1 cellular context compared by ENCODE assay signal in genomic region chrX:331145-331771, GRCh38.
TF ChIP-seq lines count a peak whose summit lies in the region.

No MANE protein-coding gene starts in this region.

TF ChIP-seq in WTC11, 78 proteins besides CTCF, POLR2A, EP300 and RAD21 (continued from another document and continues in another):
- no peak for TF ChIP-seq SMAD4 (CRISPR knock-in tag; IDR thresholded peaks at IDR 0.05)
- 0 out of 2 replicates have a peak, but pooled peaks have one; percentile 28 for TF ChIP-seq ERG (CRISPR knock-in tag; IDR thresholded peaks at IDR 0.05)
- TF ChIP-seq RORB (CRISPR knock-in tag; IDR thresholded peaks at IDR 0.05), result no peak
- no peak for TF ChIP-seq ZSCAN18 (CRISPR knock-in tag; IDR thresholded peaks at IDR 0.05)
- TF ChIP-seq ZNF512 (CRISPR knock-in tag; IDR thresholded peaks at IDR 0.05; ENCODE audit: borderline replicate concordance), result no peak
- TF ChIP-seq, protein P1, sequence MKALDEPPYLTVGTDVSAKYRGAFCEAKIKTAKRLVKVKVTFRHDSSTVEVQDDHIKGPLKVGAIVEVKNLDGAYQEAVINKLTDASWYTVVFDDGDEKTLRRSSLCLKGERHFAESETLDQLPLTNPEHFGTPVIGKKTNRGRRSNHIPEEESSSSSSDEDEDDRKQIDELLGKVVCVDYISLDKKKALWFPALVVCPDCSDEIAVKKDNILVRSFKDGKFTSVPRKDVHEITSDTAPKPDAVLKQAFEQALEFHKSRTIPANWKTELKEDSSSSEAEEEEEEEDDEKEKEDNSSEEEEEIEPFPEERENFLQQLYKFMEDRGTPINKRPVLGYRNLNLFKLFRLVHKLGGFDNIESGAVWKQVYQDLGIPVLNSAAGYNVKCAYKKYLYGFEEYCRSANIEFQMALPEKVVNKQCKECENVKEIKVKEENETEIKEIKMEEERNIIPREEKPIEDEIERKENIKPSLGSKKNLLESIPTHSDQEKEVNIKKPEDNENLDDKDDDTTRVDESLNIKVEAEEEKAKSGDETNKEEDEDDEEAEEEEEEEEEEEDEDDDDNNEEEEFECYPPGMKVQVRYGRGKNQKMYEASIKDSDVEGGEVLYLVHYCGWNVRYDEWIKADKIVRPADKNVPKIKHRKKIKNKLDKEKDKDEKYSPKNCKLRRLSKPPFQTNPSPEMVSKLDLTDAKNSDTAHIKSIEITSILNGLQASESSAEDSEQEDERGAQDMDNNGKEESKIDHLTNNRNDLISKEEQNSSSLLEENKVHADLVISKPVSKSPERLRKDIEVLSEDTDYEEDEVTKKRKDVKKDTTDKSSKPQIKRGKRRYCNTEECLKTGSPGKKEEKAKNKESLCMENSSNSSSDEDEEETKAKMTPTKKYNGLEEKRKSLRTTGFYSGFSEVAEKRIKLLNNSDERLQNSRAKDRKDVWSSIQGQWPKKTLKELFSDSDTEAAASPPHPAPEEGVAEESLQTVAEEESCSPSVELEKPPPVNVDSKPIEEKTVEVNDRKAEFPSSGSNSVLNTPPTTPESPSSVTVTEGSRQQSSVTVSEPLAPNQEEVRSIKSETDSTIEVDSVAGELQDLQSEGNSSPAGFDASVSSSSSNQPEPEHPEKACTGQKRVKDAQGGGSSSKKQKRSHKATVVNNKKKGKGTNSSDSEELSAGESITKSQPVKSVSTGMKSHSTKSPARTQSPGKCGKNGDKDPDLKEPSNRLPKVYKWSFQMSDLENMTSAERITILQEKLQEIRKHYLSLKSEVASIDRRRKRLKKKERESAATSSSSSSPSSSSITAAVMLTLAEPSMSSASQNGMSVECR (CRISPR knock-in tag; IDR thresholded peaks at IDR 0.05; ENCODE audit: borderline replicate concordance), result no peak; the same call in 1 of the 2 replicates
- 0 out of 2 replicates have a peak, but pooled peaks have one; percentile 10 for TF ChIP-seq ZNF416 (CRISPR knock-in tag; IDR thresholded peaks at IDR 0.05)
- TF ChIP-seq, protein P2, sequence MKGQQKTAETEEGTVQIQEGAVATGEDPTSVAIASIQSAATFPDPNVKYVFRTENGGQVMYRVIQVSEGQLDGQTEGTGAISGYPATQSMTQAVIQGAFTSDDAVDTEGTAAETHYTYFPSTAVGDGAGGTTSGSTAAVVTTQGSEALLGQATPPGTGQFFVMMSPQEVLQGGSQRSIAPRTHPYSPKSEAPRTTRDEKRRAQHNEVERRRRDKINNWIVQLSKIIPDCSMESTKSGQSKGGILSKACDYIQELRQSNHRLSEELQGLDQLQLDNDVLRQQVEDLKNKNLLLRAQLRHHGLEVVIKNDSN (CRISPR knock-in tag; IDR thresholded peaks at IDR 0.05), result no peak
- no peak for TF ChIP-seq STAT6 (CRISPR knock-in tag; conservative IDR thresholded peaks at IDR 0.05; ENCODE audit: low read depth)
- no peak for TF ChIP-seq ZNF219 (CRISPR knock-in tag; IDR thresholded peaks at IDR 0.05; ENCODE audit: borderline replicate concordance)
- TF ChIP-seq GABPB1 (CRISPR knock-in tag; IDR thresholded peaks at IDR 0.05), result no peak
- TF ChIP-seq, protein P3, sequence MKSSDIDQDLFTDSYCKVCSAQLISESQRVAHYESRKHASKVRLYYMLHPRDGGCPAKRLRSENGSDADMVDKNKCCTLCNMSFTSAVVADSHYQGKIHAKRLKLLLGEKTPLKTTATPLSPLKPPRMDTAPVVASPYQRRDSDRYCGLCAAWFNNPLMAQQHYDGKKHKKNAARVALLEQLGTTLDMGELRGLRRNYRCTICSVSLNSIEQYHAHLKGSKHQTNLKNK (CRISPR knock-in tag; IDR thresholded peaks at IDR 0.05), result peak; percentile 44; the same call in 1 of the 2 replicates
- TF ChIP-seq PRDM15 (CRISPR knock-in tag; IDR thresholded peaks at IDR 0.05), result peak; percentile 37; the same call in 1 of the 2 replicates
- TF ChIP-seq TEAD1 (CRISPR knock-in tag; IDR thresholded peaks at IDR 0.05), result 0 out of 2 replicates have a peak, but pooled peaks have one; percentile 24
- TF ChIP-seq NR3C1 (CRISPR knock-in tag; conservative IDR thresholded peaks at IDR 0.05; ENCODE audit: low read depth), result no peak
- no peak for TF ChIP-seq SMAD3 (CRISPR knock-in tag; IDR thresholded peaks at IDR 0.05; ENCODE audit: borderline replicate concordance)
- no peak; the same call in 1 of the 2 replicates for TF ChIP-seq SP1 (CRISPR knock-in tag; conservative IDR thresholded peaks at IDR 0.05)
- TF ChIP-seq HMGXB4 (CRISPR knock-in tag; IDR thresholded peaks at IDR 0.05), result no peak
- TF ChIP-seq PRRX2 (CRISPR knock-in tag; IDR thresholded peaks at IDR 0.05), result no peak
- no peak for TF ChIP-seq CREB1 (CRISPR knock-in tag; IDR thresholded peaks at IDR 0.05)
- TF ChIP-seq JAZF1 (CRISPR knock-in tag; IDR thresholded peaks at IDR 0.05), result no peak
- no peak for TF ChIP-seq CREM (CRISPR knock-in tag; IDR thresholded peaks at IDR 0.05)
- peak; percentile 66; the same call in 1 of the 2 replicates for TF ChIP-seq FOXP1 (CRISPR knock-in tag; IDR thresholded peaks at IDR 0.05; ENCODE audit: borderline replicate concordance)
- no peak for TF ChIP-seq NFE2L1 (CRISPR knock-in tag; IDR thresholded peaks at IDR 0.05)
- no peak for TF ChIP-seq ETV6 (CRISPR knock-in tag; IDR thresholded peaks at IDR 0.05)
- no peak for TF ChIP-seq ZNF671 (CRISPR knock-in tag; IDR thresholded peaks at IDR 0.05)
- TF ChIP-seq, protein P4, sequence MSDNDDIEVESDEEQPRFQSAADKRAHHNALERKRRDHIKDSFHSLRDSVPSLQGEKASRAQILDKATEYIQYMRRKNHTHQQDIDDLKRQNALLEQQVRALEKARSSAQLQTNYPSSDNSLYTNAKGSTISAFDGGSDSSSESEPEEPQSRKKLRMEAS (CRISPR knock-in tag; IDR thresholded peaks at IDR 0.05), result peak; percentile 68; the same call in 1 of the 2 replicates
- TF ChIP-seq MYBL2 (CRISPR knock-in tag; IDR thresholded peaks at IDR 0.05), result no peak
- TF ChIP-seq, protein P5, sequence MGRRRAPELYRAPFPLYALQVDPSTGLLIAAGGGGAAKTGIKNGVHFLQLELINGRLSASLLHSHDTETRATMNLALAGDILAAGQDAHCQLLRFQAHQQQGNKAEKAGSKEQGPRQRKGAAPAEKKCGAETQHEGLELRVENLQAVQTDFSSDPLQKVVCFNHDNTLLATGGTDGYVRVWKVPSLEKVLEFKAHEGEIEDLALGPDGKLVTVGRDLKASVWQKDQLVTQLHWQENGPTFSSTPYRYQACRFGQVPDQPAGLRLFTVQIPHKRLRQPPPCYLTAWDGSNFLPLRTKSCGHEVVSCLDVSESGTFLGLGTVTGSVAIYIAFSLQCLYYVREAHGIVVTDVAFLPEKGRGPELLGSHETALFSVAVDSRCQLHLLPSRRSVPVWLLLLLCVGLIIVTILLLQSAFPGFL (CRISPR knock-in tag; IDR thresholded peaks at IDR 0.05; ENCODE audit: borderline replicate concordance), result no peak
- TF ChIP-seq, protein P6, sequence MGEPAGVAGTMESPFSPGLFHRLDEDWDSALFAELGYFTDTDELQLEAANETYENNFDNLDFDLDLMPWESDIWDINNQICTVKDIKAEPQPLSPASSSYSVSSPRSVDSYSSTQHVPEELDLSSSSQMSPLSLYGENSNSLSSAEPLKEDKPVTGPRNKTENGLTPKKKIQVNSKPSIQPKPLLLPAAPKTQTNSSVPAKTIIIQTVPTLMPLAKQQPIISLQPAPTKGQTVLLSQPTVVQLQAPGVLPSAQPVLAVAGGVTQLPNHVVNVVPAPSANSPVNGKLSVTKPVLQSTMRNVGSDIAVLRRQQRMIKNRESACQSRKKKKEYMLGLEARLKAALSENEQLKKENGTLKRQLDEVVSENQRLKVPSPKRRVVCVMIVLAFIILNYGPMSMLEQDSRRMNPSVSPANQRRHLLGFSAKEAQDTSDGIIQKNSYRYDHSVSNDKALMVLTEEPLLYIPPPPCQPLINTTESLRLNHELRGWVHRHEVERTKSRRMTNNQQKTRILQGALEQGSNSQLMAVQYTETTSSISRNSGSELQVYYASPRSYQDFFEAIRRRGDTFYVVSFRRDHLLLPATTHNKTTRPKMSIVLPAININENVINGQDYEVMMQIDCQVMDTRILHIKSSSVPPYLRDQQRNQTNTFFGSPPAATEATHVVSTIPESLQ (CRISPR knock-in tag; IDR thresholded peaks at IDR 0.05), result no peak
- no peak for TF ChIP-seq OVOL2 (CRISPR knock-in tag; IDR thresholded peaks at IDR 0.05; ENCODE audit: borderline replicate concordance)
- TF ChIP-seq ESRRA (CRISPR knock-in tag; IDR thresholded peaks at IDR 0.05; ENCODE audit: borderline replicate concordance), result no peak
- no peak for TF ChIP-seq FOXJ3 (CRISPR knock-in tag; IDR thresholded peaks at IDR 0.05; ENCODE audit: borderline replicate concordance)
